ENCODE assay signal across 9 cellular contexts in genomic region chr11:2574553-2575535, GRCh38.
DNase-seq lines count a peak whose midpoint lies in the region; ATAC-seq and TF ChIP-seq lines count a peak whose summit lies in the region.
"Had no signal": no experiment of that assay in that cellular context is flagged by ENCODE, and none has a peak within 500 bp of the region (broad histone marks: within the 10 kb centered on the region; RNA-seq: fewer than 3 reads in every experiment).

No MANE protein-coding gene starts in this region.

- TF ChIP-seq CTCF in RWPE2 (IDR thresholded peaks at IDR 0.05; ENCODE audit: poor library complexity, severe bottlenecking) = no peak
- TF ChIP-seq CTCF in GM20000 (IDR thresholded peaks at IDR 0.05; ENCODE audit: extremely low read depth, missing control alignments) = no peak

- no peaks in the 10 kb centered on the region for H3K4me1 ChIP-seq in RWPE2 (ENCODE audit: insufficient read depth, poor library complexity, severe bottlenecking)

- no peaks in the 10 kb centered on the region for H3K27me3 ChIP-seq in RWPE2 (ENCODE audit: insufficient read depth, poor library complexity, severe bottlenecking)
- H3K27me3 ChIP-seq: neutrophil had no signal

- no peak for ATAC-seq in RWPE2 (ENCODE audit: low read depth)

- intact Hi-C loops in cardiac septum (cut with DNase I) = no loop called here

- no peaks in the 10 kb centered on the region for H3K36me3 ChIP-seq in RWPE2 (ENCODE audit: low read depth)

- no peak overlapping the region for H3K27ac ChIP-seq in RWPE2 (ENCODE audit: poor library complexity, severe bottlenecking)
- H3K27ac ChIP-seq: neutrophil had no signal

- no peaks in the 10 kb centered on the region for H3K9me3 ChIP-seq in RWPE2 (ENCODE audit: severe bottlenecking)
- H3K9me3 ChIP-seq: neutrophil had no signal

- no peak overlapping the region for H3K4me3 ChIP-seq in RWPE2 (ENCODE audit: severe bottlenecking)

- DNase-seq in DMS153 (lab: John Stamatoyannopoulos, UW) = peak; percentile 56
- peak; percentile 45 for DNase-seq in RWPE2 (ENCODE audit: low spot score)
- DNase-seq in cardiac septum (ENCODE audit: low spot score) = peak; percentile 62
- DNase-seq in pons (ENCODE audit: low spot score) = peak; percentile 41
- DNase-seq in SIG-M5 treated with dmso at 0.1 percent for 504 hours (lab: John Stamatoyannopoulos, UW; ENCODE audit: unreplicated experiment) = no peak
- no peak for DNase-seq in GM20000 (ENCODE audit: low spot score)
- no peak for DNase-seq in activated CD8-positive, alpha-beta memory T cell treated with anti-CD3 and anti-CD28 coated beads, Interleukin-2, amount 50 U/mL, for 48 hours
- DNase-seq in stimulated activated CD4-positive, alpha-beta T cell treated with anti-CD3 and anti-CD28 coated beads, Interleukin-4, amount 100 ng/mL, for 4 hours = no peak

Comparison
In these comparisons a context has a peak if more than half of its experiments do, and no peak if none do; other contexts are left out.
1. DNase-seq: peak in DMS153 (single experiment), RWPE2 (single experiment), cardiac septum (single experiment) and pons (single experiment); none in SIG-M5 treated with dmso at 0.1 percent for 504 hours (single experiment), GM20000 (single experiment), activated CD8-positive, alpha-beta memory T cell treated with anti-CD3 and anti-CD28 coated beads, Interleukin-2, amount 50 U/mL, for 48 hours (single experiment) and stimulated activated CD4-positive, alpha-beta T cell treated with anti-CD3 and anti-CD28 coated beads, Interleukin-4, amount 100 ng/mL, for 4 hours (0 of 2).